ENCODE assay signal across 8 cellular contexts in genomic region chr1:120544434-120544833, GRCh38.
DNase-seq lines count a peak whose midpoint lies in the region; ATAC-seq, FAIRE-seq and TF ChIP-seq lines count a peak whose summit lies in the region.
"Not testable (repeated sequence)": the region's sequence is repeated elsewhere in the genome, so short reads cannot be mapped to it uniquely, and the experiment has no call there.

No MANE protein-coding gene starts in this region.

- WGBS in transverse colon (ENCODE audit: low coverage in 1 of 2), 2 donors = 0% methylated on average over 2 of the region's 2 CpGs; no CpG with 5 or more reads in 1 of the 2 donors

- DNase-seq in activated CD8-positive, alpha-beta memory T cell treated with anti-CD3 and anti-CD28 coated beads for 24 hours = peak; percentile 94
- not testable (repeated sequence) for DNase-seq in MCF 10A (ENCODE audit: unreplicated experiment); kidney
- DNase-seq in stimulated activated CD4-positive, alpha-beta T cell treated with anti-CD3 and anti-CD28 coated beads, Interleukin-15, amount 100 ng/mL, for 1 hour (ENCODE audit: low read depth in 1 of 2, low spot score in 1 of 2) = peak; percentile 49 to 63
- peak; percentile 91 for DNase-seq in transverse colon

- BruUV-seq in MCF 10A (replicated peaks; lab: Mats Ljungman, UMichigan) = not testable (repeated sequence)

- not testable (repeated sequence) for H3K4me1 Mint-ChIP-seq in MCF 10A (ENCODE audit: insufficient read depth, unreplicated experiment)

- not testable (repeated sequence) for H3K4me1 ChIP-seq in Loucy (ENCODE audit: insufficient read depth, low read length, poor library complexity, severe bottlenecking); kidney (ENCODE audit: control insufficient read depth in 1 of 2, insufficient read depth in 1 of 2, low read depth in 1 of 2, low read length in 2 of 2); transverse colon

- not testable (repeated sequence) for TF ChIP-seq EP300 in transverse colon (IDR thresholded peaks at IDR 0.05; ENCODE audit: low read depth)

- H2AFZ ChIP-seq in Loucy (ENCODE audit: low read length) = not testable (repeated sequence)

- not testable (repeated sequence) for H3K27ac Mint-ChIP-seq in MCF 10A (ENCODE audit: low read depth, unreplicated experiment)

- ATAC-seq in GM18505 (IDR thresholded peaks at IDR 0.05; ENCODE audit: unreplicated experiment) (peak; percentile 81), HG02642 (IDR thresholded peaks at IDR 0.05; ENCODE audit: poor library complexity, unreplicated experiment) (peak; percentile 94)

- H3K27me3 ChIP-seq in Loucy (ENCODE audit: insufficient read depth, low read length, poor library complexity, severe bottlenecking); transverse colon: not testable (repeated sequence)

- not testable (repeated sequence) for H3K9ac ChIP-seq in Loucy (ENCODE audit: low read depth, low read length, poor library complexity, severe bottlenecking); kidney (ENCODE audit: low read length in 2 of 2)

- H3K79me2 ChIP-seq in Loucy (ENCODE audit: insufficient read depth, low read length) = not testable (repeated sequence)

- not testable (repeated sequence) for H3F3A ChIP-seq in Loucy (ENCODE audit: low read depth)

- not testable (repeated sequence) for H3K9me3 ChIP-seq in Loucy (ENCODE audit: insufficient read depth, low read depth, low read length); kidney (ENCODE audit: control insufficient read depth in 1 of 2, low read length in 2 of 2); transverse colon

- not testable (repeated sequence) for H4K20me1 ChIP-seq in Loucy (ENCODE audit: insufficient read depth, low read length, poor library complexity, severe bottlenecking)

- intact Hi-C loops in MCF 10A (cut with micrococcal nuclease); kidney (cut with DNase I); transverse colon (cut with DNase I; ENCODE audit: low total_unique reads): not testable (repeated sequence)

- CTCF ChIA-PET in MCF 10A (lab: Yijun Ruan, JAX) = not testable (repeated sequence)

- H3K9me2 ChIP-seq in Loucy (replicated peaks; ENCODE audit: low read depth, low read length) = not testable (repeated sequence)

- H3K36me3 ChIP-seq in Loucy (ENCODE audit: insufficient read depth, low read length); kidney (ENCODE audit: control insufficient read depth in 1 of 2, insufficient read depth in 2 of 2, low read length in 2 of 2); transverse colon: not testable (repeated sequence)

- not testable (repeated sequence) for H3K9me3 Mint-ChIP-seq in MCF 10A (ENCODE audit: unreplicated experiment)

- FAIRE-seq in kidney (lab: Jason Lieb, UNC) = not testable (repeated sequence)

- peak; percentile 12; the same call in 1 of the 2 replicates for TF ChIP-seq CTCF in Loucy (conservative IDR thresholded peaks at IDR 0.05; ENCODE audit: low read length)
- TF ChIP-seq CTCF in MCF 10A (IDR thresholded peaks at IDR 0.05; ENCODE audit: unreplicated experiment) = peak; percentile 47
- peak; percentile 73 for TF ChIP-seq CTCF in kidney (IDR thresholded peaks at IDR 0.05; ENCODE audit: borderline replicate concordance, extremely low read depth, insufficient read depth)
- peak in 3 of 5 experiments; percentile 57 to 59 (median 58) for TF ChIP-seq CTCF in transverse colon (IDR thresholded peaks at IDR 0.05)

- H3K4me2 ChIP-seq in Loucy (ENCODE audit: low read depth, low read length, poor library complexity, severe bottlenecking) = not testable (repeated sequence)

- H3K36me3 Mint-ChIP-seq in MCF 10A (ENCODE audit: insufficient read depth, unreplicated experiment) = peaks cover 14% of the 10 kb centered on the region

- in situ Hi-C loops in transverse colon (cut with MboI; ENCODE audit: low pct_ligation_motif_present in 1 of 4, low pct_unique_long_range_greater_than_20kb in 1 of 4, low sequenced_read_pairs in 3 of 4) = not testable (repeated sequence)

- H3K4me3 ChIP-seq in Loucy (ENCODE audit: low read length, poor library complexity, severe bottlenecking); kidney (ENCODE audit: low read length in 2 of 2); transverse colon: not testable (repeated sequence)

- not testable (repeated sequence) for TF ChIP-seq POLR2A in GM18505 (IDR thresholded peaks at IDR 0.05; ENCODE audit: borderline replicate concordance, extremely low read depth, insufficient read depth, insufficient read length); transverse colon (IDR thresholded peaks at IDR 0.05)

- POLR2A ChIA-PET in MCF 10A (lab: Yijun Ruan, JAX) = not testable (repeated sequence)

- H3K27ac ChIP-seq in kidney (ENCODE audit: low read depth in 2 of 2, low read length in 2 of 2); transverse colon: not testable (repeated sequence)

- not testable (repeated sequence) for H3K27me3 Mint-ChIP-seq in MCF 10A (ENCODE audit: insufficient read depth, unreplicated experiment)

- not testable (repeated sequence) for H3K4me3 Mint-ChIP-seq in MCF 10A (ENCODE audit: unreplicated experiment)

Comparison
In these comparisons a context has a peak if more than half of its experiments do, and no peak if none do; other contexts are left out.
1. CTCF ChIP-seq: peak in every context shown above with its lines; median percentile 73 in kidney; 58 in transverse colon; 47 in MCF 10A; 12 in Loucy.